Comparison of ENCODE assay signal across 8 cellular contexts in the genomic region with DNA sequence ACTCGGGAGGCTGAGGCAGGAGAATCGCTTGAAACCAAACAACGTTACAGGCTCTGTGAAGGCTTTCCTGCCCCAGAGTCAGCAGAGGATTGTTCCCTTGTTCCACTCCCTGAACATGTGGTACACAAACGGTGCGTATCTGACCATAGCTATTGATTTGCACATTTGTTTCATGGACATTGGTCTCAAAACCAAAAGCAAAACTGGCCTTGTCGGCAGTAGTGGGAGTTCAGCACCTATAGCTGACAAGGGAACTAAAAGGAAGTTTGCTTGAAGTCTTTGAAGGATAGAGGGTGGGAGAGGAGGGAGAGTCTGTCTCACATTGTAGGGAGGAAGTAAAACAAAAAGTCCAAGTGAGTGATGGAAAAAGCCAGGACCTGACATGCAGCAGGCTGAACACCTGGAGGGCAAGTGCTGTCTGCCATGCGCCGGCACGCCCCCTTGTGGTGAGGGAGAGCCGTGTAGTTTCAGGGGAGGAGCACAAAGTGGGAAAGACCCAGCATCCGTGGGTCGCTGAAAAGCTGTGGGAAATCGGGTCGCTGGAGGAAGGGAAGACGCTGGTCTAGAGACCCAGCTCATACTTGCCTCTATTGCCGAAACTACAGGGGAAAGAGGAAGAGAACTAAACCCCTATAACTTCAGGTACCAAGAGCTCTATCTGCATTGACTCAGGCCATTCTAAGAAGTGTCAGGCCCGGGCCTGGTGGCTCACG. TPM values are rescaled to one million over a fixed set of nuclear protein-coding genes. Genes with fewer than 3 reads are reported as not detected.
DNase-seq lines count a peak whose midpoint lies in the region; ATAC-seq, FAIRE-seq and TF ChIP-seq lines count a peak whose summit lies in the region.

No MANE protein-coding gene starts in this region.

- FAIRE-seq in GM19239 (lab: Jason Lieb, UNC): peak; percentile 94

- H3K4me3 ChIP-seq in BJ (ENCODE audit: low read depth, low read length): no peak overlapping the region
- H3K4me3 ChIP-seq in duodenal mucosa (ENCODE audit: low read depth in 1 of 2, low read length in 2 of 2): peak overlapping the region; percentile 51 to 71
- no peak overlapping the region for H3K4me3 ChIP-seq in mesenchymal stem cell (ENCODE audit: insufficient read depth in 1 of 2, low read depth in 1 of 2, low read length in 2 of 2)

- TF ChIP-seq CTCF in BJ (IDR thresholded peaks at IDR 0.05; ENCODE audit: insufficient read depth, low read depth, low read length): peak; percentile 91

- no peak overlapping the region for H2BK120ac ChIP-seq in mesenchymal stem cell (ENCODE audit: low read depth, low read length)

- H3K4me3 Mint-ChIP-seq in activated CD4-positive, alpha-beta memory T cell treated with anti-CD3 and anti-CD28 coated beads for 36 hours: no peak overlapping the region

- H3K27me3 ChIP-seq in BJ (ENCODE audit: control insufficient read depth, insufficient read depth, low read length): no peaks in the 10 kb centered on the region
- H3K27me3 ChIP-seq in duodenal mucosa (ENCODE audit: control insufficient read depth in 1 of 2, insufficient read depth in 2 of 2, low read length in 2 of 2): no peaks in the 10 kb centered on the region
- no peaks in the 10 kb centered on the region for H3K27me3 ChIP-seq in mesenchymal stem cell (ENCODE audit: control insufficient read depth in 1 of 2, insufficient read depth in 1 of 2, low read length in 2 of 2)

- H3K23ac ChIP-seq in mesenchymal stem cell (ENCODE audit: low read length in 2 of 2): no peak overlapping the region

- H3K18ac ChIP-seq in mesenchymal stem cell (ENCODE audit: low read depth in 1 of 2, low read length in 2 of 2): no peak overlapping the region

- peaks cover 9% of the 10 kb centered on the region for H3K79me1 ChIP-seq in mesenchymal stem cell (replicated peaks; ENCODE audit: low read length, poor library complexity, severe bottlenecking)

- H4K91ac ChIP-seq in mesenchymal stem cell (ENCODE audit: low read length): no peak overlapping the region

- H3K4me1 ChIP-seq in duodenal mucosa (ENCODE audit: control insufficient read depth in 1 of 2, insufficient read depth in 2 of 2, low read length in 2 of 2) (peaks cover 0 to 8% of the 10 kb centered on the region in 2 donors), mesenchymal stem cell (ENCODE audit: control insufficient read depth, insufficient read depth, low read depth, low read length) (peaks cover 4% of the 10 kb centered on the region)

- H2BK15ac ChIP-seq in mesenchymal stem cell (ENCODE audit: low read depth, poor library complexity, severe bottlenecking): no peak overlapping the region

- H3K4me2 ChIP-seq in mesenchymal stem cell (ENCODE audit: low read length, poor library complexity, severe bottlenecking): no peak overlapping the region

- H3K27ac Mint-ChIP-seq in activated CD4-positive, alpha-beta memory T cell treated with anti-CD3 and anti-CD28 coated beads for 36 hours: no peak overlapping the region

- peaks cover 9% of the 10 kb centered on the region for H3K4me1 Mint-ChIP-seq in activated CD4-positive, alpha-beta memory T cell treated with anti-CD3 and anti-CD28 coated beads for 36 hours (ENCODE audit: low read depth)

- intact Hi-C loops in activated CD4-positive, alpha-beta memory T cell treated with anti-CD3 and anti-CD28 coated beads for 36 hours (cut with micrococcal nuclease): loop anchor here (1.0 to 2.0 kb wide), 3 partner anchors 58 to 204 kb away; a partner anchor contains a TSS

- peak; percentile 76 for ATAC-seq in HG03342 (IDR thresholded peaks at IDR 0.05; ENCODE audit: unreplicated experiment)

- POLR2A ChIA-PET in BJ (lab: Charles Lee): no interaction called here
- POLR2A ChIA-PET in activated CD4-positive, alpha-beta memory T cell treated with anti-CD3 and anti-CD28 coated beads for 36 hours (lab: Charles Lee): interaction anchor here (0.6 to 1.6 kb wide), 2 partner anchors 57 to 331 kb away, joined by 3 to 4 read pairs; no protein-coding TSS in a partner anchor

- peaks cover 2% of the 10 kb centered on the region for H3K36me3 Mint-ChIP-seq in activated CD4-positive, alpha-beta memory T cell treated with anti-CD3 and anti-CD28 coated beads for 36 hours

- H3K27ac ChIP-seq in duodenal mucosa (ENCODE audit: low read depth, low read length) (no peak overlapping the region), mesenchymal stem cell (ENCODE audit: low read length, poor library complexity, severe bottlenecking) (no peak overlapping the region)

- no peak overlapping the region for H2BK5ac ChIP-seq in mesenchymal stem cell (ENCODE audit: low read depth, low read length, poor library complexity, severe bottlenecking)

- peaks cover 2% of the 10 kb centered on the region for H3K27me3 Mint-ChIP-seq in activated CD4-positive, alpha-beta memory T cell treated with anti-CD3 and anti-CD28 coated beads for 36 hours

- 56% methylated on average over 17 of the region's 18 CpGs for WGBS in mesenchymal stem cell

- CTCF ChIA-PET in BJ (lab: Yijun Ruan, JAX): interaction anchor here (0.6 to 3.0 kb wide), 41 partner anchors 8 to 1330 kb away, joined by 3 to 27 read pairs (median 4); no protein-coding TSS in a partner anchor
- CTCF ChIA-PET in activated CD4-positive, alpha-beta memory T cell treated with anti-CD3 and anti-CD28 coated beads for 36 hours (lab: Charles Lee): interaction anchor here (0.7 to 3.2 kb wide), 47 partner anchors 8 to 214 kb away, joined by 3 to 43 read pairs (median 5); a partner anchor contains a TSS

- H3K36me3 ChIP-seq in BJ (ENCODE audit: control insufficient read depth, insufficient read depth, low read length): peaks cover 6% of the 10 kb centered on the region
- H3K36me3 ChIP-seq in duodenal mucosa (ENCODE audit: control insufficient read depth in 1 of 2, insufficient read depth in 2 of 2, low read length in 2 of 2): peaks cover 0 to 6% of the 10 kb centered on the region in 2 donors
- H3K36me3 ChIP-seq in mesenchymal stem cell (ENCODE audit: control insufficient read depth in 1 of 2, insufficient read depth in 2 of 2, low read depth in 1 of 2, low read length in 2 of 2): peaks cover 17 to 31% of the 10 kb centered on the region in 2 experiments

- no peak overlapping the region for H2AK5ac ChIP-seq in mesenchymal stem cell (ENCODE audit: low read length, severe bottlenecking)

- H2BK12ac ChIP-seq in mesenchymal stem cell (ENCODE audit: low read length in 2 of 2): no peak overlapping the region

- H2AFZ ChIP-seq in mesenchymal stem cell (ENCODE audit: low read depth, low read length): no peak overlapping the region

- no peak overlapping the region for H3K14ac ChIP-seq in mesenchymal stem cell (ENCODE audit: low read length in 2 of 2)

- no peak overlapping the region for H4K8ac ChIP-seq in mesenchymal stem cell (ENCODE audit: low read length)

- no peaks in the 10 kb centered on the region for H3K9me3 Mint-ChIP-seq in activated CD4-positive, alpha-beta memory T cell treated with anti-CD3 and anti-CD28 coated beads for 36 hours

- H3K9ac ChIP-seq in duodenal mucosa (ENCODE audit: low read depth in 1 of 2, low read length in 2 of 2) (peak overlapping the region; percentile 3 to 43), mesenchymal stem cell (ENCODE audit: low read length) (no peak overlapping the region)

- H3K4ac ChIP-seq in mesenchymal stem cell (ENCODE audit: low read depth in 1 of 2, low read length in 2 of 2): no peak overlapping the region

- no peaks in the 10 kb centered on the region for H3K9me3 ChIP-seq in duodenal mucosa (ENCODE audit: control insufficient read depth in 1 of 2, low read length in 2 of 2)
- H3K9me3 ChIP-seq in mesenchymal stem cell (ENCODE audit: control insufficient read depth, low read length): no peaks in the 10 kb centered on the region

- no peak for DNase-seq in BJ (ENCODE audit: low read depth)
- peak; percentile 62 for DNase-seq in GM19239 (ENCODE audit: insufficient read length, low spot score)
- peak; percentile 2 to 63 for DNase-seq in NCI-H526 (lab: John Stamatoyannopoulos, UW)
- DNase-seq in activated CD4-positive, alpha-beta memory T cell treated with anti-CD3 and anti-CD28 coated beads for 36 hours: peak; percentile 86
- DNase-seq in mesenchymal stem cell: peak; percentile 68
- peak; percentile 62 to 74 for DNase-seq in stimulated activated CD8-positive, alpha-beta memory T cell treated with anti-CD3 and anti-CD28 coated beads, Interleukin-2, amount 100 ng/mL, for 1 hour (ENCODE audit: low read depth in 2 of 2)

RNA-seq across cellular contexts. Expression of a gene that starts 58.0 kb away (rescaled TPM):
- polyA plus RNA-seq in BJ (2011; rRNA removed): 206 and 229 TPM in 2 replicates
- 191 and 335 TPM in 2 replicates for polyA minus RNA-seq in BJ (2011; rRNA and poly(A)+ RNA removed)
- 100 to 1,000 TPM; 111 TPM for total RNA-seq in activated CD4-positive, alpha-beta memory T cell treated with anti-CD3 and anti-CD28 coated beads for 36 hours
- polyA plus RNA-seq in mesenchymal stem cell (2013, experiment 1 of 2): 125 TPM
- 130 TPM for polyA plus RNA-seq in mesenchymal stem cell (2013, experiment 2 of 2)

Comparison
In these comparisons a context has a peak if more than half of its experiments do, and no peak if none do; other contexts are left out.
1. H3K4me3 ChIP-seq: peak in duodenal mucosa (2 of 2); none in BJ (single experiment) and mesenchymal stem cell (0 of 2).